8 cellular contexts compared by ENCODE assay signal in genomic region chr21:25735221-25735894, GRCh38. TPM values are rescaled to one million over a fixed set of nuclear protein-coding genes. Genes with fewer than 3 reads are reported as not detected.
A peak's percentile ranks its signal among the peaks of the same experiment; 100 is the strongest.
DNase-seq lines count a peak whose midpoint lies in the region; ATAC-seq and TF ChIP-seq lines count a peak whose summit lies in the region.

No MANE protein-coding gene starts in this region.

- H3K9me3 Mint-ChIP-seq in WTC11: no peaks in the 10 kb centered on the region
- H3K9me3 Mint-ChIP-seq in immature natural killer cell: no peaks in the 10 kb centered on the region

- no peaks in the 10 kb centered on the region for H3K36me3 Mint-ChIP-seq in WTC11
- H3K36me3 Mint-ChIP-seq in immature natural killer cell: no peaks in the 10 kb centered on the region

- no peak for TF ChIP-seq CTCF in WTC11 (IDR thresholded peaks at IDR 0.05)
- peak; percentile 9 for TF ChIP-seq CTCF in cardiac fibroblast (IDR thresholded peaks at IDR 0.05; ENCODE audit: low read depth, low read length)

- H3K4me3 Mint-ChIP-seq in WTC11 (peak overlapping the region; percentile 100), immature natural killer cell (peak overlapping the region; percentile 99 to 100 (median 99))

- H3K27me3 Mint-ChIP-seq in WTC11 (ENCODE audit: low read depth) (no peaks in the 10 kb centered on the region), immature natural killer cell (ENCODE audit: low read depth in 3 of 3) (peaks cover 9 to 16% (median 12%) of the 10 kb centered on the region in 3 donors)

- ATAC-seq in GM18520 (IDR thresholded peaks at IDR 0.05; ENCODE audit: unreplicated experiment) (peak; percentile 33), HG03064 (IDR thresholded peaks at IDR 0.05; ENCODE audit: low read depth, unreplicated experiment) (peak; percentile 58), WTC11 (peak; percentile 72)

- peak overlapping the region; percentile 100 for H3K27ac Mint-ChIP-seq in WTC11
- peak overlapping the region; percentile 97 to 100 (median 99) for H3K27ac Mint-ChIP-seq in immature natural killer cell

- DNase-seq in 8988T: peak; percentile 15
- DNase-seq in NCI-H2171 (lab: John Stamatoyannopoulos, UW): peak; percentile 89
- DNase-seq in WTC11 (ENCODE audit: low spot score): peak; percentile 91
- DNase-seq in cardiac fibroblast (ENCODE audit: low read depth in 2 of 2): peak; percentile 85 to 93
- DNase-seq in immature natural killer cell: peak; percentile 93
- peak; percentile 55 for DNase-seq in smooth muscle cell of the brain vasculature (ENCODE audit: low read depth, low spot score)

- POLR2A ChIA-PET in WTC11 (lab: Charles Lee): no interaction called here

- H3K4me1 Mint-ChIP-seq in WTC11 (peaks cover 19% of the 10 kb centered on the region), immature natural killer cell (peaks cover 40 to 74% of the 10 kb centered on the region in 2 donors)

- CTCF ChIA-PET in WTC11 (lab: Charles Lee): interaction anchor here (0.6 to 1.5 kb wide), 3 partner anchors 66 to 128 kb away, joined by 3 read pairs; no protein-coding TSS in a partner anchor

- peak overlapping the region; percentile 91 for H3K4me3 ChIP-seq in cardiac fibroblast (replicated peaks in 1 of 2; ENCODE audit: low read depth in 2 of 2, low read length in 2 of 2)

TF ChIP-seq in WTC11, 78 proteins besides CTCF, POLR2A, EP300 and RAD21:
- 0 out of 2 replicates have a peak, but pooled peaks have one; percentile 59 for TF ChIP-seq ARID4B (CRISPR knock-in tag; IDR thresholded peaks at IDR 0.05; ENCODE audit: borderline replicate concordance)
- TF ChIP-seq JUN (CRISPR knock-in tag; IDR thresholded peaks at IDR 0.05): no peak
- TF ChIP-seq USF1 (CRISPR knock-in tag; IDR thresholded peaks at IDR 0.05): 0 out of 2 replicates have a peak, but pooled peaks have one; percentile 30
- TF ChIP-seq FOXP4 (CRISPR knock-in tag; IDR thresholded peaks at IDR 0.05): peak; percentile 56; the same call in 1 of the 2 replicates
- TF ChIP-seq TEAD1 (CRISPR knock-in tag; IDR thresholded peaks at IDR 0.05): 0 out of 2 replicates have a peak, but pooled peaks have one; percentile 9
- no peak for TF ChIP-seq PRRX2 (CRISPR knock-in tag; IDR thresholded peaks at IDR 0.05)
- no peak for TF ChIP-seq GTF2I (CRISPR knock-in tag; conservative IDR thresholded peaks at IDR 0.05)
- no peak for TF ChIP-seq E2F5 (CRISPR knock-in tag; IDR thresholded peaks at IDR 0.05)
- TF ChIP-seq ETV6 (CRISPR knock-in tag; IDR thresholded peaks at IDR 0.05): peak; percentile 9; the same call in 1 of the 2 replicates
- TF ChIP-seq ZNF232 (CRISPR knock-in tag; IDR thresholded peaks at IDR 0.05): no peak
- TF ChIP-seq MAX (CRISPR knock-in tag; IDR thresholded peaks at IDR 0.05): peak; percentile 73; the same call in 1 of the 2 replicates
- peak; percentile 28; the same call in 1 of the 2 replicates for TF ChIP-seq NR2C2 (CRISPR knock-in tag; IDR thresholded peaks at IDR 0.05)
- peak; percentile 30 for TF ChIP-seq MYBL2 (CRISPR knock-in tag; IDR thresholded peaks at IDR 0.05)

RNA-seq across cellular contexts. Expression of gene GABPA, which starts 0.6 kb away (rescaled TPM):
- total RNA-seq in WTC11 (2021): 19.9 to 24.8 TPM (median 21.4 TPM) in 3 replicates
- 10 to 100 TPM; 12.6 to 20.8 (median 14.8) TPM for polyA plus RNA-seq in immature natural killer cell

RNA-seq across cellular contexts. Expression of gene ATP5PF, which starts 0.7 kb away (rescaled TPM):
- total RNA-seq in WTC11 (2021): 129 to 142 TPM (median 132 TPM) in 3 replicates
- 100 to 1,000 TPM; 343 to 470 (median 345) TPM for polyA plus RNA-seq in immature natural killer cell

Comparison
In these comparisons a context has a peak if more than half of its experiments do, and no peak if none do; other contexts are left out.
1. Peak in every context shown above with its lines: DNase-seq, ATAC-seq and H3K4me3 ChIP-seq.
2. DNase-seq: peak in every context shown above with its lines; median percentile 93 in immature natural killer cell; 91 in WTC11; 89 in NCI-H2171; 89 in cardiac fibroblast; 55 in smooth muscle cell of the brain vasculature; 15 in 8988T.